ENCODE assay signal across 8 cellular contexts in the genomic region with DNA sequence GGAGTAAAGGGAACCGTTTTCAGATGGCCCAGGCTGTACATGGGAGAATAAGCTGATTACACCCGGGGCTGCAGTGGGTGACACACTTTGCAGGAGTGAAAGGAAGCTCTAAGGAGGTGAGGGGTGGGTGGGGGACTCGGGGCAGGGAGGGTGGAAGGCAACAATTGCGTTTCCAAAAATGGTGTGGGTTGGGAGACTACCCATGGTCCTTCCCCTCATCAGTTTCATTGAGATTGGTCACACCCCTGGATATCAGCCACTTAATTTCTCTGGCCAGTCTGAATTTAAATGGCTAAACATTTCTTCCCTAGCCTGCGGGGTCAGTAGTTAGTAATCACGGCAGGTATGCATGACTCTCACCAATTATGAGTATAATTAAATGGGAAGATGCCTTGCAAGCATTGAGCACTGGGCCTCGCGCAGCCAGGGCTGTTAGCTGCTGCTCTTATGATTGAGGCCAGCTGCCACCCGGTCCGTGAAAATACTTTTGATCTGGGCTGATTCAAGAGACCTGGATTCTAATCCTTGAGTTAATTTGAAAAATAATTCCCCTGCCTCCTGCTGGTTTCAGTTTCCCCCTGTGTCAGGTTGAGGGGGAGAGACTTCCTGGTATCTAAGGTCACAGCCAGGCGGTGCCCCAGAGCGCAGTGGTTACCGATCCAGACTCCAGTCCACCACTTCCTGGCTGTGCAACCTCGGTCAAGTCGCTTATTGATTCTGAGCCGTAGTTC. TPM values are rescaled to one million over a fixed set of nuclear protein-coding genes. Genes with fewer than 3 reads are reported as not detected.
A peak's percentile ranks its signal among the peaks of the same experiment; 100 is the strongest.
DNase-seq lines count a peak whose midpoint lies in the region; ATAC-seq and TF ChIP-seq lines count a peak whose summit lies in the region.

No MANE protein-coding gene starts in this region.

- H3K27ac Mint-ChIP-seq in activated T-helper 1 cell treated with anti-CD3 and anti-CD28 coated beads, Interleukin-12 subunit alpha, Interleukin-12 subunit beta, Interleukin-2, Interleukin-4 antibody, amounts not matched to agents 30 ng/mL and 10 ng/mL and 1 ng/mL, durations not matched to agents 14 hours and 24 hours and 36 hours: peak overlapping the region; percentile 80

- DNase-seq in GM12865 (ENCODE audit: low read depth): peak; percentile 84
- peak; percentile 92 for DNase-seq in MV-4-11 (lab: John Stamatoyannopoulos, UW)
- DNase-seq in activated T-helper 1 cell treated with anti-CD3 and anti-CD28 coated beads, Interleukin-12 subunit alpha, Interleukin-12 subunit beta, Interleukin-2, Interleukin-4 antibody, amounts not matched to agents 30 ng/mL and 10 ng/mL and 1 ng/mL, durations not matched to agents 14 hours and 24 hours and 36 hours (ENCODE audit: low spot score): peak; percentile 35
- DNase-seq in psoas muscle: no peak
- DNase-seq in ureter (ENCODE audit: low spot score): no peak
- no peak for DNase-seq in posterior cingulate gyrus
- no peak for DNase-seq in iPS-NIHi7 (ENCODE audit: extremely low spot score)

- WGBS in psoas muscle, 3 donors: 56 to 70% (median 62%) methylated on average over 16 of the region's 16 CpGs

- peak overlapping the region; percentile 56 for H3K4me3 Mint-ChIP-seq in activated T-helper 1 cell treated with anti-CD3 and anti-CD28 coated beads, Interleukin-12 subunit alpha, Interleukin-12 subunit beta, Interleukin-2, Interleukin-4 antibody, amounts not matched to agents 30 ng/mL and 10 ng/mL and 1 ng/mL, durations not matched to agents 14 hours and 24 hours and 36 hours

- no peaks in the 10 kb centered on the region for H3K27me3 ChIP-seq in psoas muscle (ENCODE audit: insufficient read depth in 3 of 3, low read length in 2 of 3)

- no peaks in the 10 kb centered on the region for H3K27me3 Mint-ChIP-seq in activated T-helper 1 cell treated with anti-CD3 and anti-CD28 coated beads, Interleukin-12 subunit alpha, Interleukin-12 subunit beta, Interleukin-2, Interleukin-4 antibody, amounts not matched to agents 30 ng/mL and 10 ng/mL and 1 ng/mL, durations not matched to agents 14 hours and 24 hours and 36 hours (ENCODE audit: insufficient read depth)

- peak overlapping the region; percentile 75 for H3K27ac ChIP-seq in psoas muscle

- ATAC-seq in GM21447 (IDR thresholded peaks at IDR 0.05; ENCODE audit: unreplicated experiment) (peak; percentile 64), psoas muscle (no peak)

- H3K4me3 ChIP-seq in GM12865 (ENCODE audit: low read depth, low read length) (peak overlapping the region; percentile 11; the same call in 1 of the 2 replicates), psoas muscle (no peak overlapping the region)

- peaks cover 65% of the 10 kb centered on the region for H3K4me1 ChIP-seq in psoas muscle

- no peaks in the 10 kb centered on the region for H3K9me3 Mint-ChIP-seq in activated T-helper 1 cell treated with anti-CD3 and anti-CD28 coated beads, Interleukin-12 subunit alpha, Interleukin-12 subunit beta, Interleukin-2, Interleukin-4 antibody, amounts not matched to agents 30 ng/mL and 10 ng/mL and 1 ng/mL, durations not matched to agents 14 hours and 24 hours and 36 hours

- H3K4me1 Mint-ChIP-seq in activated T-helper 1 cell treated with anti-CD3 and anti-CD28 coated beads, Interleukin-12 subunit alpha, Interleukin-12 subunit beta, Interleukin-2, Interleukin-4 antibody, amounts not matched to agents 30 ng/mL and 10 ng/mL and 1 ng/mL, durations not matched to agents 14 hours and 24 hours and 36 hours (ENCODE audit: low read depth): peaks cover 80% of the 10 kb centered on the region

- H3K9me3 ChIP-seq in psoas muscle: no peaks in the 10 kb centered on the region

- H3K36me3 Mint-ChIP-seq in activated T-helper 1 cell treated with anti-CD3 and anti-CD28 coated beads, Interleukin-12 subunit alpha, Interleukin-12 subunit beta, Interleukin-2, Interleukin-4 antibody, amounts not matched to agents 30 ng/mL and 10 ng/mL and 1 ng/mL, durations not matched to agents 14 hours and 24 hours and 36 hours (ENCODE audit: low read depth): peaks cover 8% of the 10 kb centered on the region

- intact Hi-C loops in activated T-helper 1 cell treated with anti-CD3 and anti-CD28 coated beads, Interleukin-12 subunit alpha, Interleukin-12 subunit beta, Interleukin-2, Interleukin-4 antibody, amounts not matched to agents 30 ng/mL and 10 ng/mL and 1 ng/mL, durations not matched to agents 14 hours and 24 hours and 36 hours (cut with micrococcal nuclease): no loop called here
- intact Hi-C loops in psoas muscle (cut with DNase I): no loop called here
- intact Hi-C loops in posterior cingulate gyrus (cut with DNase I): no loop called here

- TF ChIP-seq CTCF in GM12865 (IDR thresholded peaks at IDR 0.05; ENCODE audit: insufficient read depth, low read depth, low read length, missing control alignments): peak; percentile 19
- no peak for TF ChIP-seq CTCF in psoas muscle (IDR thresholded peaks at IDR 0.05)

- H3K36me3 ChIP-seq in psoas muscle (ENCODE audit: insufficient read depth in 1 of 2, low read depth in 1 of 2): no peaks in the 10 kb centered on the region

RNA-seq across cellular contexts. Expression of a gene that starts 23.3 kb away (rescaled TPM):
- 45.4 and 51.2 TPM in 2 replicates for total RNA-seq in activated T-helper 1 cell treated with anti-CD3 and anti-CD28 coated beads, Interleukin-12 subunit alpha, Interleukin-12 subunit beta, Interleukin-2, Interleukin-4 antibody, amounts not matched to agents 30 ng/mL and 10 ng/mL and 1 ng/mL, durations not matched to agents 14 hours and 24 hours and 36 hours
- 100 to 1,000 TPM in 1 of 4 donors, 10 to 100 TPM in 3; 10.3 to 104 (median 34.7) TPM for total RNA-seq in psoas muscle
- polyA plus RNA-seq in psoas muscle: 10 to 100 TPM; 12.6 to 76.1 (median 52.8) TPM
- total RNA-seq in ureter: 19.4 TPM

Comparison
In these comparisons a context has a peak if more than half of its experiments do, and no peak if none do; other contexts are left out.
1. DNase-seq: peak in GM12865 (single experiment), MV-4-11 (single experiment) and activated T-helper 1 cell treated with anti-CD3 and anti-CD28 coated beads, Interleukin-12 subunit alpha, Interleukin-12 subunit beta, Interleukin-2, Interleukin-4 antibody, amounts not matched to agents 30 ng/mL and 10 ng/mL and 1 ng/mL, durations not matched to agents 14 hours and 24 hours and 36 hours (single experiment); none in psoas muscle (0 of 2), ureter (single experiment), posterior cingulate gyrus (0 of 10) and iPS-NIHi7 (single experiment).